19 cellular contexts compared by ENCODE assay signal in genomic region chr5:94086194-94086593, GRCh38.
"Had no signal": no experiment of that assay in that cellular context is flagged by ENCODE, and none has a peak within 500 bp of the region (broad histone marks: within the 10 kb centered on the region; RNA-seq: fewer than 3 reads in every experiment).

No MANE protein-coding gene starts in this region.

- H2AFZ ChIP-seq: hepatocyte had no signal

- H3K27me3 ChIP-seq: esophagus muscularis mucosa, foreskin keratinocyte, hepatocyte, sigmoid colon, stomach, upper lobe of left lung, uterus had no signal

- H3K4me3 ChIP-seq: esophagus muscularis mucosa, hepatocyte, left ventricle myocardium inferior, lower lobe of right lung, sigmoid colon, skin epidermis, stomach, upper lobe of left lung, uterus had no signal

- FAIRE-seq: endometrium, kidney had no signal

- H3K9me3 ChIP-seq: esophagus muscularis mucosa, lower lobe of right lung, stomach, upper lobe of left lung, uterus had no signal

- H3K27ac ChIP-seq: epithelial cell of prostate, esophagus muscularis mucosa, foreskin keratinocyte, hepatocyte, left ventricle myocardium inferior, lower lobe of right lung, sigmoid colon, skin epidermis, stomach, upper lobe of left lung, uterus had no signal

- H3K36me3 ChIP-seq: esophagus muscularis mucosa, left ventricle myocardium inferior, lower lobe of right lung, sigmoid colon, upper lobe of left lung, uterus had no signal

- H3K4me1 ChIP-seq: esophagus muscularis mucosa, foreskin keratinocyte, lower lobe of right lung, sigmoid colon, stomach, uterus had no signal

- H3K4me2 ChIP-seq: hepatocyte had no signal

- DNase-seq: effector memory CD4-positive, alpha-beta T cell; foreskin keratinocyte; kidney; left cardiac atrium; left ventricle myocardium inferior; lower lobe of right lung; natural killer cell; sigmoid colon; stimulated activated CD4-positive, alpha-beta T cell treated with anti-CD3 and anti-CD28 coated beads, Interleukin-2, amount 100 ng/mL, for 24 hours; stimulated activated naive CD4-positive, alpha-beta T cell; stomach; substantia nigra; upper lobe of left lung; uterus had no signal

- ATAC-seq: foreskin keratinocyte, left cardiac atrium, lower lobe of right lung had no signal
